ENCODE assay signal across 19 cellular contexts in genomic region chr3:128480278-128480677, GRCh38. TPM values are rescaled to one million over a fixed set of nuclear protein-coding genes. Genes with fewer than 3 reads are reported as not detected.
DNase-seq lines count a peak whose midpoint lies in the region; ATAC-seq and TF ChIP-seq lines count a peak whose summit lies in the region.
"Had no signal": no experiment of that assay in that cellular context is flagged by ENCODE, and none has a peak within 500 bp of the region (broad histone marks: within the 10 kb centered on the region; RNA-seq: fewer than 3 reads in every experiment).

No MANE protein-coding gene starts in this region.

- no peak overlapping the region for H3K4me3 ChIP-seq in GM23338
- H3K4me3 ChIP-seq in spleen, result no peak overlapping the region

- H3K36me3 Mint-ChIP-seq in GM23338 (ENCODE audit: low read depth), result no peaks in the 10 kb centered on the region; the same call in 2 of the 3 replicates
- H3K36me3 Mint-ChIP-seq: CD4-positive, CD25-positive, alpha-beta regulatory T cell had no signal

- no peak for DNase-seq in GM23338 (ENCODE audit: low spot score)
- DNase-seq in dermis blood vessel endothelial cell, result peak; percentile 21
- no peak for DNase-seq in left ventricle myocardium superior
- no peak for DNase-seq in spleen
- no peak for DNase-seq in NCI-H524 (lab: John Stamatoyannopoulos, UW)
- DNase-seq in NCI-H1694 treated with DMSO at 0.1 percent for 48 hours (lab: John Stamatoyannopoulos, UW), result no peak
- DNase-seq in dedifferentiated amniotic fluid mesenchymal stem cell (ENCODE audit: extremely low spot score), result no peak
- DNase-seq: AML-193; CD4-positive, CD25-positive, alpha-beta regulatory T cell; DMS53; KBM-7; NCI-H1105; NCI-H187 treated with DMSO at 0.1 percent for 48 hours; NCI-H2171 treated with DMSO at 0.1 percent for 48 hours had no signal

- TF ChIP-seq CTCF in GM23338 (conservative IDR thresholded peaks at IDR 0.05; ENCODE audit: low read depth in 2 of 2) (no peak), spleen (IDR thresholded peaks at IDR 0.05 in 8 of 11, conservative IDR thresholded peaks at IDR 0.05 in 3 of 11) (no peak)

- H3K36me3 ChIP-seq in GM23338 (ENCODE audit: insufficient read depth) (no peaks in the 10 kb centered on the region), spleen (peaks cover 0 to 17% (median 0%) of the 10 kb centered on the region in 6 donors)

- no peak overlapping the region for H3K4me2 ChIP-seq in GM23338

- no peaks in the 10 kb centered on the region for H3K9me3 ChIP-seq in spleen

- WGBS in spleen, 5 donors, result 49 to 71% (median 58%) methylated on average over 10 to 11 of the region's 11 CpGs

- peaks cover 6% of the 10 kb centered on the region for H4K20me1 ChIP-seq in GM23338 (replicated peaks; ENCODE audit: insufficient read depth)

- H3K27me3 ChIP-seq in GM23338 (ENCODE audit: insufficient read depth) (peaks cover 100% of the 10 kb centered on the region), spleen (replicated peaks in 1 of 7) (peaks cover 0 to 56% (median 21%) of the 10 kb centered on the region in 7 donors)

- TF ChIP-seq POLR2A in spleen (IDR thresholded peaks at IDR 0.05), result no peak

- 0 out of 3 replicates have a peak overlapping the region, but pooled peaks have one; percentile 10 for H3K4me3 Mint-ChIP-seq in GM23338
- H3K4me3 Mint-ChIP-seq: CD4-positive, CD25-positive, alpha-beta regulatory T cell had no signal

- H3F3A ChIP-seq in GM23338 (replicated peaks; ENCODE audit: low read depth), result peaks cover 20% of the 10 kb centered on the region

- H3K4me1 ChIP-seq in GM23338 (ENCODE audit: insufficient read depth) (peaks cover 40% of the 10 kb centered on the region), spleen (peaks cover 9 to 62% (median 43%) of the 10 kb centered on the region in 6 donors)

- H3K27ac Mint-ChIP-seq in GM23338, result no peak overlapping the region
- H3K27ac Mint-ChIP-seq: CD4-positive, CD25-positive, alpha-beta regulatory T cell had no signal

- H3K27ac ChIP-seq in GM23338 (ENCODE audit: low read depth), result no peak overlapping the region
- peak overlapping the region in 7 of 8 donors; percentile 35 to 95 (median 79) for H3K27ac ChIP-seq in spleen

- H3K27me3 Mint-ChIP-seq in GM23338 (ENCODE audit: insufficient read depth, low read depth, poor library complexity), result peaks cover 98% of the 10 kb centered on the region

- H3K9me3 Mint-ChIP-seq in GM23338, result no peaks in the 10 kb centered on the region; the same call in 2 of the 3 replicates

- H3K4me1 Mint-ChIP-seq in GM23338, result peaks cover 56% of the 10 kb centered on the region

- H3K79me2 ChIP-seq in GM23338 (replicated peaks; ENCODE audit: insufficient read depth), result no peaks in the 10 kb centered on the region

- no peak for ATAC-seq in GM23338
- peak; percentile 51 for ATAC-seq in left ventricle myocardium superior
- no peak for ATAC-seq in GM21529 (IDR thresholded peaks at IDR 0.05; ENCODE audit: unreplicated experiment)

- H3K9me2 ChIP-seq in GM23338 (ENCODE audit: insufficient read depth), result peaks cover 11% of the 10 kb centered on the region

- intact Hi-C loops in left ventricle myocardium superior (cut with micrococcal nuclease), result no loop called here
- intact Hi-C loops in spleen (cut with DNase I; ENCODE audit: low total_unique reads), result no loop called here

- H2AFZ ChIP-seq in GM23338, result no peak overlapping the region

TF ChIP-seq in GM23338, 12 proteins besides CTCF, POLR2A, EP300 and RAD21:
- no peak for TF ChIP-seq JUNB (IDR thresholded peaks at IDR 0.05; ENCODE audit: unreplicated experiment)

RNA-seq across cellular contexts. Expression of gene GATA2, which starts 12.7 kb away (rescaled TPM):
- 0.12 and 0.83 TPM in 2 replicates for total RNA-seq in GM23338 (2014; rRNA removed; shearing (Covaris generic))
- polyA plus RNA-seq in GM23338 (2016; fragmentation: Nextera tagmentation; extraction: Ambion mirVana) (0.37 and 0.52 TPM in 2 replicates), spleen (10 to 100 TPM in 1 of 3 donors, 1 to 10 TPM in 2; 2.2 to 11.9 (median 3.4) TPM)
- total RNA-seq in dermis blood vessel endothelial cell (12.9 and 25.0 TPM in 2 replicates), left ventricle myocardium superior (8.0 TPM), spleen (10 to 100 TPM; 14.4 to 28.6 (median 19.3) TPM)
- polyA plus RNA-seq: CD4-positive, CD25-positive, alpha-beta regulatory T cell had no signal

RNA-seq across cellular contexts. Expression of gene DNAJB8, which starts 13.6 kb away (rescaled TPM):
- total RNA-seq in GM23338 (2014; rRNA removed; shearing (Covaris generic)), result not detected in 2 replicates
- polyA plus RNA-seq in GM23338 (2016; fragmentation: Nextera tagmentation; extraction: Ambion mirVana) (not detected in 2 replicates), spleen (not detected)
- total RNA-seq in dermis blood vessel endothelial cell (not detected in 2 replicates), left ventricle myocardium superior (not detected), spleen (not detected)
- total RNA-seq: A673; CD4-positive, CD25-positive, alpha-beta regulatory T cell; HT1080; M059J; NCI-H460 had no signal
- polyA plus RNA-seq: CD4-positive, CD25-positive, alpha-beta regulatory T cell had no signal
